Comparison of ENCODE assay signal across 17 cellular contexts in the genomic region with DNA sequence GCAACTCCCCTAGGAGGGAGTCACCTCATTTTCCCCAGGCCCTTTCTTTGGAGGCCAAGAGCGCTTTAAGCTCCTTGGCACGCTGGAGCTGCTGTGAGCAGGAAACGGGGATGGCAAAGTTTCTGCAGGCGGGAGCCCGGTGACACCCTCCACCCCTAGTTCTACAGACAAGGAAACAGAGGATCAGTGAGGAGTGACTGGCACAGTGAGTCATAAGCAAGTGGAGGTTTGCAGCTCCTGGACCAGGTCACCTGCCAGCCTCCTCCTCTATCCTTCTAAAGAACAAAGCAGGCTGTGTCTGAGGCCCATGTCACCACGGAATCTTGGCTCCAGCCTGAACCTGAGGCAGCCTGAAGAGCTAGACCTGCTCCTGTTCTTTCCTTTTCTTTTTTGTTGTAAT.
DNase-seq lines count a peak whose midpoint lies in the region; ATAC-seq and TF ChIP-seq lines count a peak whose summit lies in the region.
"Had no signal": no experiment of that assay in that cellular context is flagged by ENCODE, and none has a peak within 500 bp of the region (broad histone marks: within the 10 kb centered on the region; RNA-seq: fewer than 3 reads in every experiment).

No MANE protein-coding gene starts in this region.

- H3K4me3 Mint-ChIP-seq in Calu3 (ENCODE audit: low read depth, unreplicated experiment) (peak overlapping the region; percentile 8), MCF 10A (ENCODE audit: unreplicated experiment) (no peak overlapping the region)
- H3K4me3 Mint-ChIP-seq: activated T-helper 1 cell treated with anti-CD3 and anti-CD28 coated beads, Interleukin-12 subunit alpha, Interleukin-12 subunit beta, Interleukin-2, Interleukin-4 antibody, amounts not matched to agents 30 ng/mL and 10 ng/mL and 1 ng/mL, durations not matched to agents 14 hours and 24 hours and 36 hours; CD4-positive, CD25-positive, alpha-beta regulatory T cell; naive thymus-derived CD8-positive, alpha-beta T cell had no signal

- TF ChIP-seq CTCF in Calu3 (IDR thresholded peaks at IDR 0.05; ENCODE audit: unreplicated experiment) (no peak), MCF 10A (IDR thresholded peaks at IDR 0.05; ENCODE audit: unreplicated experiment) (no peak), GM10248 (IDR thresholded peaks at IDR 0.05; ENCODE audit: control extremely low read depth, extremely low read depth, low read depth, missing control alignments) (no peak)

- H3K4me1 Mint-ChIP-seq in Calu3 (ENCODE audit: low read depth, unreplicated experiment): peaks cover 86% of the 10 kb centered on the region
- H3K4me1 Mint-ChIP-seq in MCF 10A (ENCODE audit: insufficient read depth, unreplicated experiment): no peaks in the 10 kb centered on the region
- H3K4me1 Mint-ChIP-seq: CD4-positive, CD25-positive, alpha-beta regulatory T cell had no signal

- H3K27me3 Mint-ChIP-seq in Calu3 (ENCODE audit: unreplicated experiment) (no peaks in the 10 kb centered on the region), MCF 10A (ENCODE audit: insufficient read depth, unreplicated experiment) (no peaks in the 10 kb centered on the region)

- H3K36me3 Mint-ChIP-seq in Calu3 (ENCODE audit: insufficient read depth, unreplicated experiment): peaks cover 38% of the 10 kb centered on the region
- H3K36me3 Mint-ChIP-seq in MCF 10A (ENCODE audit: insufficient read depth, unreplicated experiment): no peaks in the 10 kb centered on the region
- H3K36me3 Mint-ChIP-seq: activated naive CD4-positive, alpha-beta T cell treated with anti-CD3 and anti-CD28 coated beads, Interleukin-2, amount 50 U/mL, for 72 hours; CD4-positive, CD25-positive, alpha-beta regulatory T cell; naive thymus-derived CD8-positive, alpha-beta T cell had no signal

- POLR2A ChIA-PET in MCF 10A (lab: Yijun Ruan, JAX) (no interaction called here), GM10248 (lab: Yijun Ruan, JAX) (no interaction called here)

- H3K27ac Mint-ChIP-seq in Calu3 (ENCODE audit: unreplicated experiment): peak overlapping the region; percentile 92
- H3K27ac Mint-ChIP-seq in MCF 10A (ENCODE audit: low read depth, unreplicated experiment): no peak overlapping the region
- H3K27ac Mint-ChIP-seq: activated naive CD4-positive, alpha-beta T cell treated with anti-CD3 and anti-CD28 coated beads, Interleukin-2, amount 50 U/mL, for 72 hours; activated T-helper 1 cell treated with anti-CD3 and anti-CD28 coated beads, Interleukin-12 subunit alpha, Interleukin-12 subunit beta, Interleukin-2, Interleukin-4 antibody, amounts not matched to agents 30 ng/mL and 10 ng/mL and 1 ng/mL, durations not matched to agents 14 hours and 24 hours and 36 hours; CD4-positive, CD25-positive, alpha-beta regulatory T cell; naive thymus-derived CD8-positive, alpha-beta T cell had no signal

- CTCF ChIA-PET in Calu3 (lab: Charles Lee): interaction anchor here (0.6 to 1.9 kb wide), 6 partner anchors 12 to 259 kb away, joined by 3 to 7 read pairs (median 4); partner anchors contain the start of gene LIG3
- CTCF ChIA-PET in MCF 10A (lab: Yijun Ruan, JAX): no interaction called here
- CTCF ChIA-PET in GM10248 (lab: Yijun Ruan, JAX): interaction anchor here (1.1 kb wide), 1 partner anchor 10 kb away, joined by 5 read pairs; no protein-coding TSS in a partner anchor

- H3K9me3 Mint-ChIP-seq in Calu3 (ENCODE audit: low read depth, unreplicated experiment): no peaks in the 10 kb centered on the region
- peaks cover 24% of the 10 kb centered on the region for H3K9me3 Mint-ChIP-seq in MCF 10A (ENCODE audit: unreplicated experiment)
- H3K9me3 Mint-ChIP-seq: activated naive CD4-positive, alpha-beta T cell treated with anti-CD3 and anti-CD28 coated beads, Interleukin-2, amount 50 U/mL, for 72 hours; activated T-helper 1 cell treated with anti-CD3 and anti-CD28 coated beads, Interleukin-12 subunit alpha, Interleukin-12 subunit beta, Interleukin-2, Interleukin-4 antibody, amounts not matched to agents 30 ng/mL and 10 ng/mL and 1 ng/mL, durations not matched to agents 14 hours and 24 hours and 36 hours; CD4-positive, CD25-positive, alpha-beta regulatory T cell; naive thymus-derived CD8-positive, alpha-beta T cell had no signal

- DNase-seq in Calu3 (peak; percentile 89), NCI-H2029 (lab: John Stamatoyannopoulos, UW) (peak; percentile 78), MCF 10A (ENCODE audit: unreplicated experiment) (peak; percentile 14), mucosa of gallbladder (ENCODE audit: low spot score) (peak; percentile 66), GM10248 (ENCODE audit: extremely low spot score) (no peak), NCI-H2081 treated with DMSO at 0.1 percent for 48 hours (lab: John Stamatoyannopoulos, UW) (no peak), NCI-H2171 (lab: John Stamatoyannopoulos, UW) (no peak)
- DNase-seq: activated CD4-positive, alpha-beta T cell treated with anti-CD3 and anti-CD28 coated beads for 4 hours; CD4-positive, CD25-positive, alpha-beta regulatory T cell; effector CD8-positive, alpha-beta T cell; left colon; mesendoderm; naive thymus-derived CD8-positive, alpha-beta T cell; NCI-H226 had no signal

- intact Hi-C loops in Calu3 (cut with micrococcal nuclease; ENCODE audit: unreplicated experiment): loop anchor here (5.0 to 10.0 kb wide), 2 partner anchors 121 to 137 kb away; no protein-coding TSS in a partner anchor
- intact Hi-C loops in MCF 10A (cut with micrococcal nuclease): no loop called here

- BruUV-seq in Calu3 (replicated peaks; lab: Mats Ljungman, UMichigan): TSS peak; percentile 84
- BruUV-seq in MCF 10A (replicated peaks; lab: Mats Ljungman, UMichigan): no TSS peak

- no peak for ATAC-seq in HG03469 (IDR thresholded peaks at IDR 0.05; ENCODE audit: unreplicated experiment)
- ATAC-seq: activated naive CD4-positive, alpha-beta T cell treated with anti-CD3 and anti-CD28 coated beads, Interleukin-2, amount 50 U/mL, for 72 hours; left colon; naive thymus-derived CD8-positive, alpha-beta T cell had no signal

Comparison
In these comparisons a context has a peak if more than half of its experiments do, and no peak if none do; other contexts are left out.
1. DNase-seq: peak in Calu3 (single experiment), NCI-H2029 (single experiment), MCF 10A (single experiment) and mucosa of gallbladder (single experiment); none in GM10248 (single experiment), NCI-H2081 treated with DMSO at 0.1 percent for 48 hours (single experiment) and NCI-H2171 (single experiment).